Comparison of ENCODE assay signal across 11 cellular contexts in the genomic region with DNA sequence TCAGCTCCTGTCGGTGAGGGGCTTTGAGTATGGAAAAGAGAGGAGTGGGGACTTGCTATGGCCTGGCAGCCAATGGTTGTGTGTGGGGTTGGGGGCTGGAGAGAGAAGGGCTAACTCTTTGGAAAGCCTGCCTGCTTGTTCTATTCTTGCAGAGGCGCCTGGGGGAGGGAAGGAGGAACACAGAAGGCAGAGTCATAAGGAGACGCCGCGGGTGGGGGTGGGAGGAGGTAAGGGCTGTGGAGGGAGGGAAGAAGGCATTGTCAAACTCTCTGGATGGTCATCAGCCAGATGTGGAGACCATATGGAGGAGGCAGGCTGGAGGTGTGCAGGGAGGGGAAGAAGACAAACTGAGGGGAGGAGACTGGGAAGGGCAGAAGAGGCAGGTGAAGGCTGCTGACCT.
"Had no signal": no experiment of that assay in that cellular context is flagged by ENCODE, and none has a peak within 500 bp of the region (broad histone marks: within the 10 kb centered on the region; RNA-seq: fewer than 3 reads in every experiment).

No MANE protein-coding gene starts in this region.

- H3K9me3 ChIP-seq: mucosa of descending colon, transverse colon had no signal

- H3K36me3 ChIP-seq: transverse colon had no signal

- DNase-seq: activated CD4-positive, alpha-beta T cell treated with anti-CD3 and anti-CD28 coated beads, Interleukin-2, amount 10 ng/mL, durations not matched to agents 7 days and 5 days; activated CD4-positive, CD25-positive, alpha-beta regulatory T cell; activated effector memory CD4-positive, alpha-beta T cell treated with Interleukin-2 at 50 U/mL for 16 hours; activated T-cell treated with anti-CD3 and anti-CD28 coated beads, Interleukin-2, amount 50 U/mL, for 24 hours; amniotic stem cell; cerebellar nuclear complex; mucosa of descending colon; naive thymus-derived CD8-positive, alpha-beta T cell; right cardiac atrium; transverse colon had no signal

- H3K27me3 ChIP-seq: transverse colon had no signal

- H3K27ac ChIP-seq: transverse colon had no signal

- H3K4me3 ChIP-seq: mucosa of descending colon, smooth muscle cell, transverse colon had no signal

- H3K4me2 ChIP-seq: smooth muscle cell had no signal
